8 cellular contexts compared by ENCODE assay signal in the genomic region with DNA sequence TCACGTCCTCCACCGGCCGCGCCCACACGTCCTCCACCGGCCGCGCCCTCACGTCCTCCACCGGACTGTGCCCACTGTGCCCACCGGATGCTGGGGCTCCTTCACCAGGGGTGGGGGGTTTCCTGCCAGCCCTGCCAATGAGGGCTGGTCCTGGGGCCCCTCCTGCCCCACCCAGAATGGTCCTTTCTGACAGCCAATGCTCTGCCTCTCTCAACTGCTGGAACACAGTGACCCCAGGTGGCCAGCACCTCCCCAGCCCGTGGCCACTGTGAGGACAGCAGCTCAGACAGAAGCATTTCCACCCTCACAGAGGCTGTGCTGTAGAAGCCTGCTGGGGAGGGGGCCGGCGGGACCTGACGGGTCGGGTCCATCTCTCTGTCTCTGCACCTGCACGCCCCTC.
DNase-seq lines count a peak whose midpoint lies in the region; ATAC-seq, FAIRE-seq and TF ChIP-seq lines count a peak whose summit lies in the region.

No MANE protein-coding gene starts in this region.

- peak; percentile 10 for DNase-seq in AG10803 (ENCODE audit: low read depth)
- no peak for DNase-seq in kidney epithelial cell (ENCODE audit: low read depth)
- peak; percentile 64 for DNase-seq in upper lobe of right lung
- DNase-seq in GM12891 (ENCODE audit: insufficient read length, low spot score): no peak
- DNase-seq in DMS53 treated with DMSO at 0.1 percent for 48 hours (lab: John Stamatoyannopoulos, UW; ENCODE audit: unreplicated experiment): no peak

- peak; percentile 74 for ATAC-seq in activated T-helper 17 cell treated with anti-CD3 and anti-CD28 coated beads, Interleukin-2, amount 50 U/mL, for 72 hours (replicated peaks)
- peak; percentile 72 for ATAC-seq in upper lobe of right lung
- no peak for ATAC-seq in GM19452 (IDR thresholded peaks at IDR 0.05; ENCODE audit: unreplicated experiment)

- H3K9me3 ChIP-seq in KOPT-K1 (ENCODE audit: insufficient read depth, low read length, poor library complexity, severe bottlenecking): peaks cover 9% of the 10 kb centered on the region
- no peaks in the 10 kb centered on the region for H3K9me3 ChIP-seq in upper lobe of right lung

- no peaks in the 10 kb centered on the region for H3K9me3 Mint-ChIP-seq in activated T-helper 17 cell treated with anti-CD3 and anti-CD28 coated beads, Interleukin-2, amount 50 U/mL, for 72 hours

- H3K36me3 ChIP-seq in KOPT-K1 (ENCODE audit: insufficient read depth, low read length) (no peaks in the 10 kb centered on the region), kidney epithelial cell (ENCODE audit: control insufficient read depth, insufficient read depth, low read length) (no peaks in the 10 kb centered on the region), upper lobe of right lung (no peaks in the 10 kb centered on the region)

- no peaks in the 10 kb centered on the region for H3K27me3 ChIP-seq in kidney epithelial cell (ENCODE audit: control insufficient read depth, insufficient read depth, low read length)
- H3K27me3 ChIP-seq in upper lobe of right lung: no peaks in the 10 kb centered on the region

- intact Hi-C loops in upper lobe of right lung (cut with DNase I): no loop called here

- no peak for TF ChIP-seq POLR2A in GM12891 (IDR thresholded peaks at IDR 0.05; ENCODE audit: low read depth, low read length)

- H3K27me3 Mint-ChIP-seq in activated T-helper 17 cell treated with anti-CD3 and anti-CD28 coated beads, Interleukin-2, amount 50 U/mL, for 72 hours: no peaks in the 10 kb centered on the region

- no peak for FAIRE-seq in GM12891 (lab: Jason Lieb, UNC)

- H3K4me1 Mint-ChIP-seq in activated T-helper 17 cell treated with anti-CD3 and anti-CD28 coated beads, Interleukin-2, amount 50 U/mL, for 72 hours: peaks cover 5% of the 10 kb centered on the region

- H3K27ac ChIP-seq in KOPT-K1 (ENCODE audit: low read depth, low read length, poor library complexity, severe bottlenecking) (peak overlapping the region; percentile 30), upper lobe of right lung (no peak overlapping the region)

- no peak overlapping the region for H3K27ac Mint-ChIP-seq in activated T-helper 17 cell treated with anti-CD3 and anti-CD28 coated beads, Interleukin-2, amount 50 U/mL, for 72 hours

- H3K36me3 Mint-ChIP-seq in activated T-helper 17 cell treated with anti-CD3 and anti-CD28 coated beads, Interleukin-2, amount 50 U/mL, for 72 hours (ENCODE audit: low read depth): no peaks in the 10 kb centered on the region

- no peak overlapping the region for H3K4me3 Mint-ChIP-seq in activated T-helper 17 cell treated with anti-CD3 and anti-CD28 coated beads, Interleukin-2, amount 50 U/mL, for 72 hours

- no peaks in the 10 kb centered on the region for H3K4me1 ChIP-seq in upper lobe of right lung

- H3K4me3 ChIP-seq in AG10803 (ENCODE audit: low read length): no peak overlapping the region
- H3K4me3 ChIP-seq in kidney epithelial cell (ENCODE audit: low read depth, low read length): no peak overlapping the region
- no peak overlapping the region for H3K4me3 ChIP-seq in upper lobe of right lung

- TF ChIP-seq CTCF in AG10803 (conservative IDR thresholded peaks at IDR 0.05; ENCODE audit: low read length) (peak; percentile 51), kidney epithelial cell (IDR thresholded peaks at IDR 0.05; ENCODE audit: insufficient read depth, low read length, poor library complexity, severe bottlenecking) (peak; percentile 50), upper lobe of right lung (IDR thresholded peaks at IDR 0.05) (peak; percentile 41)

TF ChIP-seq in GM12891, 5 proteins besides CTCF, POLR2A, EP300 and RAD21:
- TF ChIP-seq POLR2AphosphoS5 (IDR thresholded peaks at IDR 0.05; ENCODE audit: low read depth, low read length): no peak
- no peak for TF ChIP-seq TAF1 (IDR thresholded peaks at IDR 0.05; ENCODE audit: low read depth, low read length)
- no peak for TF ChIP-seq SPI1 (IDR thresholded peaks at IDR 0.05; ENCODE audit: low read depth, low read length)
- no peak for TF ChIP-seq PAX5 (IDR thresholded peaks at IDR 0.05; ENCODE audit: insufficient read depth, low read length, severe bottlenecking)

Comparison
In these comparisons a context has a peak if more than half of its experiments do, and no peak if none do; other contexts are left out.
1. DNase-seq: peak in AG10803 (single experiment) and upper lobe of right lung (single experiment); none in kidney epithelial cell (single experiment), GM12891 (single experiment) and DMS53 treated with DMSO at 0.1 percent for 48 hours (single experiment).
2. Peak in every context shown above with its lines, with median percentiles within 50 percentile points of each other: CTCF ChIP-seq.